Comparison of ENCODE assay signal across 1 cellular context in genomic region chr1:19179597-19180271, GRCh38.
TF ChIP-seq lines count a peak whose summit lies in the region.

No MANE protein-coding gene starts in this region.

TF ChIP-seq in GM23338, 12 proteins besides CTCF, POLR2A, EP300 and RAD21 (continued from another document):
- no peak for TF ChIP-seq ZNF462 (CRISPR knock-in tag; IDR thresholded peaks at IDR 0.05)
